ENCODE assay signal across 26 cellular contexts in the genomic region with DNA sequence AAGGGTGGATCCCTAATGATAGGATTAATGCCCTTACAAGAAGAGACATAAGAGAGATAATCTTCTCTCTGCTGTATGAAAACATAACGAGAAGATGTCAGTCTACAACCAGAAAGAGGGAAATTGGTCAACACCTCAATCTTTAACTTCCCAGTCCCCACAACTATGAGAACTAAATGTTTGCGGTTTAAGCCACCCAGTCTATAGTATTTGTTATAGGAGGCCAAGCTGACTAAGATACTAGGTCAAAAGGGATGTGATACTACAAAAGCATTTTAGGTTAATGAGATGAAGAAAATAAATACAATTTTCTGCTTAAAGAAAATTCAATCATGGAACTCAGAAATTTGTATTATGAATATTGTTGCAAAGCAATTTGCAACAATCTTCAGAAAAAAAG. TPM values are rescaled to one million over a fixed set of nuclear protein-coding genes. Genes with fewer than 3 reads are reported as not detected.
"Had no signal": no experiment of that assay in that cellular context is flagged by ENCODE, and none has a peak within 500 bp of the region (broad histone marks: within the 10 kb centered on the region; RNA-seq: fewer than 3 reads in every experiment).

No MANE protein-coding gene starts in this region.

- H3K27ac Mint-ChIP-seq: stimulated activated naive B cell treated with anti-CD40 and anti-IgM and Interleukin-4, amounts not matched to agents 10 μg/mL and 1 μg/mL and 100 μg/mL, for 72 hours; stimulated activated naive CD8-positive, alpha-beta T cell treated with anti-CD3 and anti-CD28 coated beads, Interleukin-15, amount 100 ng/mL, for 72 hours had no signal

- ATAC-seq: esophagus mucosa; gastrocnemius medialis; heart right ventricle; naive thymus-derived CD4-positive, alpha-beta T cell; psoas muscle; right lobe of liver; stimulated activated naive CD8-positive, alpha-beta T cell treated with anti-CD3 and anti-CD28 coated beads, Interleukin-15, amount 100 ng/mL, for 72 hours; upper lobe of right lung had no signal

- H3K36me3 Mint-ChIP-seq: naive thymus-derived CD4-positive, alpha-beta T cell; stimulated activated naive B cell treated with anti-CD40 and anti-IgM and Interleukin-4, amounts not matched to agents 10 μg/mL and 1 μg/mL and 100 μg/mL, for 72 hours had no signal

- DNase-seq: effector memory CD4-positive, alpha-beta T cell; gastrocnemius medialis; heart right ventricle; hypothalamus; kidney glomerular epithelial cell; mesendoderm; naive thymus-derived CD4-positive, alpha-beta T cell; psoas muscle; retina; right lobe of liver; stimulated activated CD4-positive, alpha-beta T cell treated with anti-CD3 and anti-CD28 coated beads, Interleukin-2, amount 100 ng/mL, for 24 hours; stimulated activated CD4-positive, alpha-beta T cell treated with anti-CD3 and anti-CD28 coated beads, Interleukin-4, amount 100 ng/mL, for 4 hours; stimulated activated naive B cell treated with anti-CD40 and anti-IgM and Interleukin-4, amounts not matched to agents 10 μg/mL and 1 μg/mL and 100 μg/mL, for 72 hours; stimulated activated naive CD8-positive, alpha-beta T cell treated with anti-CD3 and anti-CD28 coated beads, Interleukin-15, amount 100 ng/mL, for 72 hours; testis; upper lobe of right lung had no signal

- H3K4me1 ChIP-seq: gastrocnemius medialis, heart right ventricle, psoas muscle, right lobe of liver, testis, upper lobe of right lung, vagina had no signal

- H3K9me3 ChIP-seq: gastrocnemius medialis, neutrophil, psoas muscle, right lobe of liver, testis, tibial nerve, upper lobe of right lung, vagina had no signal

- H3K36me3 ChIP-seq: gastrocnemius medialis, heart right ventricle, neutrophil, right lobe of liver, tibial nerve, upper lobe of right lung, vagina had no signal

- H3K27ac ChIP-seq: gastrocnemius medialis, heart right ventricle, neutrophil, psoas muscle, right lobe of liver, testis, tibial nerve, upper lobe of right lung, vagina had no signal

- H3K9me3 Mint-ChIP-seq: naive thymus-derived CD4-positive, alpha-beta T cell; stimulated activated naive B cell treated with anti-CD40 and anti-IgM and Interleukin-4, amounts not matched to agents 10 μg/mL and 1 μg/mL and 100 μg/mL, for 72 hours; stimulated activated naive CD8-positive, alpha-beta T cell treated with anti-CD3 and anti-CD28 coated beads, Interleukin-15, amount 100 ng/mL, for 72 hours had no signal

- H3K27me3 ChIP-seq: gastrocnemius medialis, neutrophil, right lobe of liver, testis, upper lobe of right lung, vagina had no signal

- FAIRE-seq: endometrium, islet of Langerhans had no signal

- H3K4me3 ChIP-seq: gastrocnemius medialis, heart right ventricle, psoas muscle, right lobe of liver, testis, tibial nerve, upper lobe of right lung, vagina had no signal

- H3K4me3 Mint-ChIP-seq: stimulated activated naive B cell treated with anti-CD40 and anti-IgM and Interleukin-4, amounts not matched to agents 10 μg/mL and 1 μg/mL and 100 μg/mL, for 72 hours; stimulated activated naive CD8-positive, alpha-beta T cell treated with anti-CD3 and anti-CD28 coated beads, Interleukin-15, amount 100 ng/mL, for 72 hours had no signal

RNA-seq across cellular contexts. Expression of gene LHFPL1, which starts 55.4 kb away (rescaled TPM):
- total RNA-seq: fibroblast of lung, liver, osteoblast, right lobe of liver, subcutaneous adipose tissue, tibial nerve, upper lobe of right lung, vagina had no signal
